In genomic region chr12:46415552-46415951, GRCh38 we compare ENCODE assay signal across 26 cellular contexts.
"Had no signal": no experiment of that assay in that cellular context is flagged by ENCODE, and none has a peak within 500 bp of the region (broad histone marks: within the 10 kb centered on the region; RNA-seq: fewer than 3 reads in every experiment).

No MANE protein-coding gene starts in this region.

- H3K4me1 Mint-ChIP-seq: activated naive CD4-positive, alpha-beta T cell treated with anti-CD3 and anti-CD28 coated beads, Interleukin-2, amount 10 ng/mL, durations not matched to agents 7 days and 5 days had no signal

- H3K4me1 ChIP-seq: parathyroid adenoma had no signal

- ATAC-seq: activated CD4-positive, CD25-positive, alpha-beta regulatory T cell treated with anti-CD3 and anti-CD28 coated beads, Interleukin-2, amount 50 U/mL, for 24 hours; naive thymus-derived CD4-positive, alpha-beta T cell had no signal

- DNase-seq: activated CD4-positive, alpha-beta T cell treated with anti-CD3 and anti-CD28 coated beads for 48 hours; activated CD4-positive, alpha-beta T cell treated with anti-CD3 and anti-CD28 coated beads, Interleukin-2, amount 50 U/mL, for 48 hours; activated CD8-positive, alpha-beta memory T cell treated with anti-CD3 and anti-CD28 coated beads for 24 hours; activated effector memory CD4-positive, alpha-beta T cell treated with anti-CD3 and anti-CD28 coated beads, Interleukin-2, amount 50 U/mL, for 16 hours; activated naive CD4-positive, alpha-beta T cell treated with anti-CD3 and anti-CD28 coated beads, Interleukin-2, amount 10 ng/mL, durations not matched to agents 7 days and 5 days; activated naive CD8-positive, alpha-beta T cell treated with anti-CD3 and anti-CD28 coated beads, Interleukin-2, amount 10 ng/mL, durations not matched to agents 7 days and 5 days; activated T-cell treated with anti-CD3 and anti-CD28 coated beads, Interleukin-2, amount 50 U/mL, for 1 hour; amniotic stem cell; central memory CD4-positive, alpha-beta T cell; dermis blood vessel endothelial cell; effector CD4-positive, alpha-beta T cell; midbrain; naive thymus-derived CD4-positive, alpha-beta T cell; nucleus accumbens; psoas muscle; stimulated activated CD4-positive, alpha-beta T cell treated with anti-CD3 and anti-CD28 coated beads, Interleukin-2, amount 100 ng/mL, for 48 hours; stimulated activated naive CD4-positive, alpha-beta T cell treated with Interleukin-2 at 50 U/mL for 16 hours; uterus; WERI-Rb-1 had no signal

- H3K27me3 ChIP-seq: esophagus muscularis mucosa, uterus had no signal

- H3K27ac ChIP-seq: esophagus muscularis mucosa, parathyroid adenoma, psoas muscle, uterus, WERI-Rb-1 had no signal

- H2AFZ ChIP-seq: parathyroid adenoma had no signal

- H3K4me3 Mint-ChIP-seq: activated naive CD4-positive, alpha-beta T cell treated with anti-CD3 and anti-CD28 coated beads, Interleukin-2, amount 10 ng/mL, durations not matched to agents 7 days and 5 days; activated naive CD8-positive, alpha-beta T cell treated with anti-CD3 and anti-CD28 coated beads, Interleukin-2, amount 10 ng/mL, durations not matched to agents 7 days and 5 days; activated T-helper 1 cell treated with anti-CD3 and anti-CD28 coated beads, Interleukin-12 subunit alpha, Interleukin-12 subunit beta, Interleukin-2, Interleukin-4 antibody, amounts not matched to agents 30 ng/mL and 10 ng/mL and 1 ng/mL, durations not matched to agents 14 hours and 24 hours and 36 hours; memory B cell; naive thymus-derived CD4-positive, alpha-beta T cell; neural crest cell; type B pancreatic cell had no signal

- H3K36me3 ChIP-seq: esophagus muscularis mucosa, uterus, WERI-Rb-1 had no signal

- H3K27ac Mint-ChIP-seq: activated naive CD4-positive, alpha-beta T cell treated with anti-CD3 and anti-CD28 coated beads, Interleukin-2, amount 10 ng/mL, durations not matched to agents 7 days and 5 days; activated naive CD8-positive, alpha-beta T cell treated with anti-CD3 and anti-CD28 coated beads, Interleukin-2, amount 10 ng/mL, durations not matched to agents 7 days and 5 days; activated T-helper 1 cell treated with anti-CD3 and anti-CD28 coated beads, Interleukin-12 subunit alpha, Interleukin-12 subunit beta, Interleukin-2, Interleukin-4 antibody, amounts not matched to agents 30 ng/mL and 10 ng/mL and 1 ng/mL, durations not matched to agents 14 hours and 24 hours and 36 hours; memory B cell; naive thymus-derived CD4-positive, alpha-beta T cell; type B pancreatic cell had no signal

- H3K27me3 Mint-ChIP-seq: memory B cell; naive thymus-derived CD4-positive, alpha-beta T cell; type B pancreatic cell had no signal

- H3K9ac ChIP-seq: parathyroid adenoma had no signal

- H3K9me3 ChIP-seq: esophagus muscularis mucosa, psoas muscle, uterus had no signal

- H3K79me2 ChIP-seq: parathyroid adenoma had no signal

- H3K4me3 ChIP-seq: esophagus muscularis mucosa, psoas muscle, uterus had no signal
